In the genomic region with DNA sequence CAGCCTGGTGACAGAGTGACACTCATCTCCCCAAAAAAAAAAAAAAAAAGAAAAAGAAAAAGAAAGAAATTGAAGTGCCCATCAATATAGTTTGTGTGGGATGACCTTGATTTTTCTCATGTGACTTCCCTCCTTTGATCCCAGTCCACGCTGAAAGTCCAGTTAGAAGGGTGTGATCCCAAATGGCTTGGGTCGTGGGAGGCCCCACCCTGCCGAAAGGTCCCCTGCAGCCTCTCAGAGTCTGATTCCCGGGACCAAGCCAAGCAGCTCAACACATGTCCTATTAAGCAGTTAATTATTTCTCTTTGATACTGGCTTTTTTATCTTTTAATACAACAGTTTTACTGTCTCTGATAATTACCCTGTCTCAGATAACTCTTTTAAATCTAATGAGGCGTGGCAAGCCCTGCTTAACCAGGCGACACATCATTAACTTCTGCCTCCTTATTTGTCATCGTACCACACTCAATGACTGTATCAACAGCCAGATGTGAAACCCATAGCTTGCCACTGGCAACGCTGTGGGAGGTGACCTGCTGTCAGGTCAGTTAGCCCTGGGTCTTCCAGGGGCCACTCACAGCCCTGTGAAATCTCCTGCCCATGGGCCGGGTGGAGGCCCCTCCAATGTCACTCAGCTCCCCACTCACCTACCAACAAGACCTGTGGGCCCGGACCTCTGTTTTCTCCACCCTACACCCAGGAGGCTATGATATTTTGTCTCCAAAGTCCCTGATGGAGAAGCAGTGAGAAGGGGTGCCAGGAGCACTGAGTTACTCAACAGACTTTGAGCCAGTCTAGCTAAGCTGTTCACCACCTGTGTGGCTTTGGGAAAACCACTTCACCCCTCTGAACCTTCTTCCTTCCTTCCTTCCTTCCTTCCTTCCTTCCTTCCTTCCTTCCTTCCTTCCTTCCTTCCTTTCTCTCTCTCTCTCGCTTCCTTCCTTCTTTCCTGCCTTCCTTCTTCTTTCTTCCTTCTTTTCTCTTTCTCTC, we compare ENCODE assay signal across 12 cellular contexts.
A peak's percentile ranks its signal among the peaks of the same experiment; 100 is the strongest.
DNase-seq lines count a peak whose midpoint lies in the region; ATAC-seq lines count a peak whose summit lies in the region.
"Had no signal": no experiment of that assay in that cellular context is flagged by ENCODE, and none has a peak within 500 bp of the region (broad histone marks: within the 10 kb centered on the region; RNA-seq: fewer than 3 reads in every experiment).

No MANE protein-coding gene starts in this region.

- in situ Hi-C loops in ACHN (cut with HindIII; ENCODE audit: low pct_ligation_motif_present, low pct_unique_long_range_greater_than_20kb, low sequenced_read_pairs) = no loop called here

- ATAC-seq in GM19025 (IDR thresholded peaks at IDR 0.05; ENCODE audit: low read depth, unreplicated experiment) = peak; percentile 71
- ATAC-seq in HG02763 (IDR thresholded peaks at IDR 0.05; ENCODE audit: unreplicated experiment) = peak; percentile 71
- no peak for ATAC-seq in HG03439 (IDR thresholded peaks at IDR 0.05; ENCODE audit: unreplicated experiment)
- ATAC-seq: left colon, Panc1 had no signal

- DNase-seq in COR-L47 (lab: John Stamatoyannopoulos, UW) (peak; percentile 1), NCI-H524 treated with DMSO at 0.1 percent for 48 hours (lab: John Stamatoyannopoulos, UW) (peak; percentile 21), NCI-H345 (lab: John Stamatoyannopoulos, UW) (no peak), ACHN (no peak)
- no peak for DNase-seq in activated CD4-positive, alpha-beta T cell treated with anti-CD3 and anti-CD28 coated beads, Interleukin-2, amount 50 U/mL, for 48 hours
- DNase-seq: activated CD4-positive, CD25-positive, alpha-beta regulatory T cell treated with anti-CD3 and anti-CD28 coated beads, Interleukin-2, amount 50 U/mL, for 72 hours; KBM-7; left colon had no signal

Comparison
In these comparisons a context has a peak if more than half of its experiments do, and no peak if none do; other contexts are left out.
1. DNase-seq: peak in COR-L47 (single experiment) and NCI-H524 treated with DMSO at 0.1 percent for 48 hours (single experiment); none in NCI-H345 (single experiment), activated CD4-positive, alpha-beta T cell treated with anti-CD3 and anti-CD28 coated beads, Interleukin-2, amount 50 U/mL, for 48 hours (0 of 2) and ACHN (single experiment).